Comparison of ENCODE assay signal across 9 cellular contexts in genomic region chr15:45185903-45186770, GRCh38. TPM values are rescaled to one million over a fixed set of nuclear protein-coding genes. Genes with fewer than 3 reads are reported as not detected.
A peak's percentile ranks its signal among the peaks of the same experiment; 100 is the strongest.
DNase-seq lines count a peak whose midpoint lies in the region; ATAC-seq and TF ChIP-seq lines count a peak whose summit lies in the region.
"Had no signal": no experiment of that assay in that cellular context is flagged by ENCODE, and none has a peak within 500 bp of the region (broad histone marks: within the 10 kb centered on the region; RNA-seq: fewer than 3 reads in every experiment).

No MANE protein-coding gene starts in this region.

- no peaks in the 10 kb centered on the region for H3K27me3 Mint-ChIP-seq in activated naive CD4-positive, alpha-beta T cell treated with anti-CD3 and anti-CD28 coated beads, Interleukin-2, amount 50 U/mL, for 24 hours
- H3K27me3 Mint-ChIP-seq in naive B cell: peaks cover 0 to 7% (median 0%) of the 10 kb centered on the region in 3 donors

- H3K4me3 ChIP-seq in coronary artery: peak overlapping the region; percentile 90

- no peak for DNase-seq in activated naive CD4-positive, alpha-beta T cell treated with anti-CD3 and anti-CD28 coated beads, Interleukin-2, amount 50 U/mL, for 16 hours
- DNase-seq in coronary artery (ENCODE audit: low spot score): no peak
- no peak for DNase-seq in naive B cell
- DNase-seq in AG08396 (ENCODE audit: low spot score): no peak
- DNase-seq in stimulated activated CD4-positive, alpha-beta T cell treated with anti-CD3 and anti-CD28 coated beads, Interleukin-1b, Interleukin-23, amount 100 ng/mL, for 48 hours: no peak

- no peak for TF ChIP-seq CTCF in coronary artery (IDR thresholded peaks at IDR 0.05)

- peak overlapping the region; percentile 90 to 93 for H3K27ac ChIP-seq in coronary artery

- peak overlapping the region; percentile 89 for H3K4me3 Mint-ChIP-seq in activated naive CD4-positive, alpha-beta T cell treated with anti-CD3 and anti-CD28 coated beads, Interleukin-2, amount 50 U/mL, for 24 hours
- peak overlapping the region; percentile 84 to 91 (median 89) for H3K4me3 Mint-ChIP-seq in naive B cell

- H3K36me3 Mint-ChIP-seq in activated naive CD4-positive, alpha-beta T cell treated with anti-CD3 and anti-CD28 coated beads, Interleukin-2, amount 50 U/mL, for 24 hours: peaks cover 4% of the 10 kb centered on the region
- no peaks in the 10 kb centered on the region for H3K36me3 Mint-ChIP-seq in naive B cell

- no peaks in the 10 kb centered on the region for H3K9me3 Mint-ChIP-seq in activated naive CD4-positive, alpha-beta T cell treated with anti-CD3 and anti-CD28 coated beads, Interleukin-2, amount 50 U/mL, for 24 hours
- H3K9me3 Mint-ChIP-seq in naive B cell: no peaks in the 10 kb centered on the region

- H3K27ac Mint-ChIP-seq in activated naive CD4-positive, alpha-beta T cell treated with anti-CD3 and anti-CD28 coated beads, Interleukin-2, amount 50 U/mL, for 24 hours: peak overlapping the region; percentile 66
- H3K27ac Mint-ChIP-seq in naive B cell: peak overlapping the region; percentile 6 to 92 (median 50)

- H3K4me1 Mint-ChIP-seq in activated naive CD4-positive, alpha-beta T cell treated with anti-CD3 and anti-CD28 coated beads, Interleukin-2, amount 50 U/mL, for 24 hours: peaks cover 55% of the 10 kb centered on the region
- peaks cover 20 to 26% (median 23%) of the 10 kb centered on the region in 3 donors for H3K4me1 Mint-ChIP-seq in naive B cell

- ATAC-seq in naive B cell (ENCODE audit: low read depth in 2 of 2): no peak
- no peak for ATAC-seq in HG02981 (IDR thresholded peaks at IDR 0.05; ENCODE audit: unreplicated experiment)
- no peak for ATAC-seq in GM18907 (IDR thresholded peaks at IDR 0.05; ENCODE audit: unreplicated experiment)

RNA-seq across cellular contexts. Expression of gene SHF, which starts 1.6 kb away (rescaled TPM):
- polyA plus RNA-seq in naive B cell (ENCODE audit: low read depth in 6 of 6): 1 to 10 TPM in 4 of 6 donors, under 1 TPM in 2; 0.77 to 3.2 (median 1.8) TPM

RNA-seq across cellular contexts. Expression of gene DUOX1, which starts 56.3 kb away (rescaled TPM):
- 1 to 10 TPM in 3 of 6 donors, under 1 TPM in 3; 0.29 to 4.2 (median 1.3) TPM for polyA plus RNA-seq in naive B cell (ENCODE audit: low read depth in 6 of 6)
- polyA plus RNA-seq: endothelial cell of umbilical vein had no signal

RNA-seq across cellular contexts. Expression of gene DUOXA1, which starts 56.5 kb away (rescaled TPM):
- not detected for polyA plus RNA-seq in naive B cell (ENCODE audit: low read depth in 6 of 6)
